Comparison of ENCODE assay signal across 26 cellular contexts in genomic region chr1:180845352-180845751, GRCh38.
"Had no signal": no experiment of that assay in that cellular context is flagged by ENCODE, and none has a peak within 500 bp of the region (broad histone marks: within the 10 kb centered on the region; RNA-seq: fewer than 3 reads in every experiment).

No MANE protein-coding gene starts in this region.

- H3K4me1 ChIP-seq: colonic mucosa, esophagus squamous epithelium, foreskin keratinocyte, gastrocnemius medialis, gastroesophageal sphincter had no signal

- H3K9me3 ChIP-seq: colonic mucosa, esophagus muscularis mucosa, esophagus squamous epithelium, gastrocnemius medialis, gastroesophageal sphincter, heart left ventricle, heart right ventricle had no signal

- DNase-seq: colonic mucosa; cortex of kidney; dermis blood vessel endothelial cell; dorsolateral prefrontal cortex; effector CD4-positive, alpha-beta T cell; effector CD8-positive, alpha-beta T cell; effector memory CD4-positive, alpha-beta T cell; effector memory CD8-positive, alpha-beta T cell; endodermal cell; esophagus squamous epithelium; foreskin fibroblast; foreskin keratinocyte; foreskin melanocyte; gastrocnemius medialis; glutamatergic neuron; head of caudate nucleus; heart left ventricle; heart right ventricle had no signal

- H3K36me3 ChIP-seq: colonic mucosa, esophagus squamous epithelium, gastrocnemius medialis, gastroesophageal sphincter had no signal

- FAIRE-seq: colon, endometrium, frontal cortex had no signal

- ATAC-seq: effector memory CD8-positive, alpha-beta T cell; esophagus mucosa; foreskin keratinocyte; gastrocnemius medialis; gastroesophageal sphincter; heart left ventricle had no signal

- H3K27ac ChIP-seq: colonic mucosa, coronary artery, dorsolateral prefrontal cortex, epithelial cell of prostate, esophagus muscularis mucosa, esophagus squamous epithelium, foreskin keratinocyte, gastrocnemius medialis, gastroesophageal sphincter, heart left ventricle, heart right ventricle had no signal

- H3K27me3 ChIP-seq: colonic mucosa, dorsolateral prefrontal cortex, esophagus muscularis mucosa, esophagus squamous epithelium, foreskin keratinocyte, gastrocnemius medialis, gastroesophageal sphincter, heart left ventricle, heart right ventricle had no signal

- H3K4me3 ChIP-seq: colonic mucosa, coronary artery, dorsolateral prefrontal cortex, esophagus muscularis mucosa, esophagus squamous epithelium, gastrocnemius medialis, gastroesophageal sphincter, heart left ventricle, heart right ventricle had no signal
